Comparison of ENCODE assay signal across 1 cellular context in genomic region chr1:25549273-25550154, GRCh38.
TF ChIP-seq lines count a peak whose summit lies in the region.

No MANE protein-coding gene starts in this region.

TF ChIP-seq in HEK293, 187 proteins besides CTCF, POLR2A, EP300 and RAD21 (continued from another document and continues in another):
- TF ChIP-seq, protein P1, sequence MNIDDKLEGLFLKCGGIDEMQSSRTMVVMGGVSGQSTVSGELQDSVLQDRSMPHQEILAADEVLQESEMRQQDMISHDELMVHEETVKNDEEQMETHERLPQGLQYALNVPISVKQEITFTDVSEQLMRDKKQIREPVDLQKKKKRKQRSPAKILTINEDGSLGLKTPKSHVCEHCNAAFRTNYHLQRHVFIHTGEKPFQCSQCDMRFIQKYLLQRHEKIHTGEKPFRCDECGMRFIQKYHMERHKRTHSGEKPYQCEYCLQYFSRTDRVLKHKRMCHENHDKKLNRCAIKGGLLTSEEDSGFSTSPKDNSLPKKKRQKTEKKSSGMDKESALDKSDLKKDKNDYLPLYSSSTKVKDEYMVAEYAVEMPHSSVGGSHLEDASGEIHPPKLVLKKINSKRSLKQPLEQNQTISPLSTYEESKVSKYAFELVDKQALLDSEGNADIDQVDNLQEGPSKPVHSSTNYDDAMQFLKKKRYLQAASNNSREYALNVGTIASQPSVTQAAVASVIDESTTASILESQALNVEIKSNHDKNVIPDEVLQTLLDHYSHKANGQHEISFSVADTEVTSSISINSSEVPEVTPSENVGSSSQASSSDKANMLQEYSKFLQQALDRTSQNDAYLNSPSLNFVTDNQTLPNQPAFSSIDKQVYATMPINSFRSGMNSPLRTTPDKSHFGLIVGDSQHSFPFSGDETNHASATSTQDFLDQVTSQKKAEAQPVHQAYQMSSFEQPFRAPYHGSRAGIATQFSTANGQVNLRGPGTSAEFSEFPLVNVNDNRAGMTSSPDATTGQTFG (tag by site-specific recombination; IDR thresholded peaks at IDR 0.05; ENCODE audit: borderline replicate concordance), result no peak
- TF ChIP-seq IKZF3 (tag by site-specific recombination; IDR thresholded peaks at IDR 0.05), result no peak
- no peak for TF ChIP-seq INSM2 (tag by site-specific recombination; IDR thresholded peaks at IDR 0.05)
- no peak for TF ChIP-seq REST (tag by site-specific recombination; IDR thresholded peaks at IDR 0.05)
- peak; percentile 24; the same call in 1 of the 2 replicates for TF ChIP-seq ZNF76 (tag by site-specific recombination; IDR thresholded peaks at IDR 0.05; ENCODE audit: borderline replicate concordance, low read depth)
- TF ChIP-seq ZNF366 (tag by site-specific recombination; conservative IDR thresholded peaks at IDR 0.05), result peak; percentile 75
- TF ChIP-seq, protein P2, sequence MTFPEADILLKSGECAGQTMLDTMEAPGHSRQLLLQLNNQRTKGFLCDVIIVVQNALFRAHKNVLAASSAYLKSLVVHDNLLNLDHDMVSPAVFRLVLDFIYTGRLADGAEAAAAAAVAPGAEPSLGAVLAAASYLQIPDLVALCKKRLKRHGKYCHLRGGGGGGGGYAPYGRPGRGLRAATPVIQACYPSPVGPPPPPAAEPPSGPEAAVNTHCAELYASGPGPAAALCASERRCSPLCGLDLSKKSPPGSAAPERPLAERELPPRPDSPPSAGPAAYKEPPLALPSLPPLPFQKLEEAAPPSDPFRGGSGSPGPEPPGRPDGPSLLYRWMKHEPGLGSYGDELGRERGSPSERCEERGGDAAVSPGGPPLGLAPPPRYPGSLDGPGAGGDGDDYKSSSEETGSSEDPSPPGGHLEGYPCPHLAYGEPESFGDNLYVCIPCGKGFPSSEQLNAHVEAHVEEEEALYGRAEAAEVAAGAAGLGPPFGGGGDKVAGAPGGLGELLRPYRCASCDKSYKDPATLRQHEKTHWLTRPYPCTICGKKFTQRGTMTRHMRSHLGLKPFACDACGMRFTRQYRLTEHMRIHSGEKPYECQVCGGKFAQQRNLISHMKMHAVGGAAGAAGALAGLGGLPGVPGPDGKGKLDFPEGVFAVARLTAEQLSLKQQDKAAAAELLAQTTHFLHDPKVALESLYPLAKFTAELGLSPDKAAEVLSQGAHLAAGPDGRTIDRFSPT (tag by site-specific recombination; IDR thresholded peaks at IDR 0.05), result no peak
- peak; percentile 97 for TF ChIP-seq KLF10 (tag by site-specific recombination; IDR thresholded peaks at IDR 0.05)
- TF ChIP-seq ZNF558 (tag by site-specific recombination; IDR thresholded peaks at IDR 0.05), result no peak
- TF ChIP-seq ZNF473 (tag by site-specific recombination; IDR thresholded peaks at IDR 0.05), result no peak
- no peak for TF ChIP-seq ZNF211 (tag by site-specific recombination; IDR thresholded peaks at IDR 0.05; ENCODE audit: low read depth)
- no peak for TF ChIP-seq YY1 (tag by site-specific recombination; IDR thresholded peaks at IDR 0.05)
- TF ChIP-seq BCL6B (tag by site-specific recombination; IDR thresholded peaks at IDR 0.05), result peak; percentile 62; the same call in 1 of the 2 replicates
- TF ChIP-seq ZNF548 (tag by site-specific recombination; IDR thresholded peaks at IDR 0.05), result no peak
- TF ChIP-seq ZNF416 (tag by site-specific recombination; IDR thresholded peaks at IDR 0.05), result no peak
- TF ChIP-seq, protein P3, sequence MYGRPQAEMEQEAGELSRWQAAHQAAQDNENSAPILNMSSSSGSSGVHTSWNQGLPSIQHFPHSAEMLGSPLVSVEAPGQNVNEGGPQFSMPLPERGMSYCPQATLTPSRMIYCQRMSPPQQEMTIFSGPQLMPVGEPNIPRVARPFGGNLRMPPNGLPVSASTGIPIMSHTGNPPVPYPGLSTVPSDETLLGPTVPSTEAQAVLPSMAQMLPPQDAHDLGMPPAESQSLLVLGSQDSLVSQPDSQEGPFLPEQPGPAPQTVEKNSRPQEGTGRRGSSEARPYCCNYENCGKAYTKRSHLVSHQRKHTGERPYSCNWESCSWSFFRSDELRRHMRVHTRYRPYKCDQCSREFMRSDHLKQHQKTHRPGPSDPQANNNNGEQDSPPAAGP (tag by site-specific recombination; IDR thresholded peaks at IDR 0.05), result peak; percentile 74
- TF ChIP-seq KLF8 (tag by site-specific recombination; IDR thresholded peaks at IDR 0.05), result no peak
- no peak for TF ChIP-seq ZNF214 (tag by site-specific recombination; IDR thresholded peaks at IDR 0.05; ENCODE audit: borderline replicate concordance)
- TF ChIP-seq ZBTB1 (tag by site-specific recombination; IDR thresholded peaks at IDR 0.05), result no peak
- no peak for TF ChIP-seq ZNF302 (tag by site-specific recombination; IDR thresholded peaks at IDR 0.05; ENCODE audit: low read depth)
- TF ChIP-seq ZNF341 (tag by site-specific recombination; IDR thresholded peaks at IDR 0.05; ENCODE audit: low read depth), result no peak
- no peak for TF ChIP-seq ZNF549 (tag by site-specific recombination; IDR thresholded peaks at IDR 0.05)
- TF ChIP-seq ZNF785 (tag by site-specific recombination; IDR thresholded peaks at IDR 0.05), result no peak
- TF ChIP-seq, protein P4, sequence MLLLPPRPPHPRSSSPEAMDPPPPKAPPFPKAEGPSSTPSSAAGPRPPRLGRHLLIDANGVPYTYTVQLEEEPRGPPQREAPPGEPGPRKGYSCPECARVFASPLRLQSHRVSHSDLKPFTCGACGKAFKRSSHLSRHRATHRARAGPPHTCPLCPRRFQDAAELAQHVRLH (tag by site-specific recombination; IDR thresholded peaks at IDR 0.05), result no peak
- TF ChIP-seq ZXDB (tag by site-specific recombination; IDR thresholded peaks at IDR 0.05), result no peak
- TF ChIP-seq, protein P5, sequence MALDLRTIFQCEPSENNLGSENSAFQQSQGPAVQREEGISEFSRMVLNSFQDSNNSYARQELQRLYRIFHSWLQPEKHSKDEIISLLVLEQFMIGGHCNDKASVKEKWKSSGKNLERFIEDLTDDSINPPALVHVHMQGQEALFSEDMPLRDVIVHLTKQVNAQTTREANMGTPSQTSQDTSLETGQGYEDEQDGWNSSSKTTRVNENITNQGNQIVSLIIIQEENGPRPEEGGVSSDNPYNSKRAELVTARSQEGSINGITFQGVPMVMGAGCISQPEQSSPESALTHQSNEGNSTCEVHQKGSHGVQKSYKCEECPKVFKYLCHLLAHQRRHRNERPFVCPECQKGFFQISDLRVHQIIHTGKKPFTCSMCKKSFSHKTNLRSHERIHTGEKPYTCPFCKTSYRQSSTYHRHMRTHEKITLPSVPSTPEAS (tag by site-specific recombination; IDR thresholded peaks at IDR 0.05), result no peak
- peak; percentile 63; the same call in 1 of the 2 replicates for TF ChIP-seq ZNF394 (tag by site-specific recombination; IDR thresholded peaks at IDR 0.05; ENCODE audit: borderline replicate concordance)
- no peak for TF ChIP-seq ZNF2 (tag by site-specific recombination; IDR thresholded peaks at IDR 0.05)
- TF ChIP-seq ZNF660 (tag by site-specific recombination; IDR thresholded peaks at IDR 0.05), result no peak
- TF ChIP-seq ZSCAN23 (tag by site-specific recombination; IDR thresholded peaks at IDR 0.05), result no peak
- TF ChIP-seq GLI4 (tag by site-specific recombination; IDR thresholded peaks at IDR 0.05), result no peak
- TF ChIP-seq ZNF677 (tag by site-specific recombination; IDR thresholded peaks at IDR 0.05), result no peak
- no peak for TF ChIP-seq ZBTB49 (tag by site-specific recombination; IDR thresholded peaks at IDR 0.05; ENCODE audit: low read depth)
- TF ChIP-seq ZNF202 (tag by site-specific recombination; IDR thresholded peaks at IDR 0.05; ENCODE audit: borderline replicate concordance), result no peak
- TF ChIP-seq, protein P6, sequence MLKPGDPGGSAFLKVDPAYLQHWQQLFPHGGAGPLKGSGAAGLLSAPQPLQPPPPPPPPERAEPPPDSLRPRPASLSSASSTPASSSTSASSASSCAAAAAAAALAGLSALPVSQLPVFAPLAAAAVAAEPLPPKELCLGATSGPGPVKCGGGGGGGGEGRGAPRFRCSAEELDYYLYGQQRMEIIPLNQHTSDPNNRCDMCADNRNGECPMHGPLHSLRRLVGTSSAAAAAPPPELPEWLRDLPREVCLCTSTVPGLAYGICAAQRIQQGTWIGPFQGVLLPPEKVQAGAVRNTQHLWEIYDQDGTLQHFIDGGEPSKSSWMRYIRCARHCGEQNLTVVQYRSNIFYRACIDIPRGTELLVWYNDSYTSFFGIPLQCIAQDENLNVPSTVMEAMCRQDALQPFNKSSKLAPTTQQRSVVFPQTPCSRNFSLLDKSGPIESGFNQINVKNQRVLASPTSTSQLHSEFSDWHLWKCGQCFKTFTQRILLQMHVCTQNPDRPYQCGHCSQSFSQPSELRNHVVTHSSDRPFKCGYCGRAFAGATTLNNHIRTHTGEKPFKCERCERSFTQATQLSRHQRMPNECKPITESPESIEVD (tag by site-specific recombination; IDR thresholded peaks at IDR 0.05), result no peak
- TF ChIP-seq ZNF121 (tag by site-specific recombination; IDR thresholded peaks at IDR 0.05), result no peak
- peak; percentile 43; the same call in 1 of the 2 replicates for TF ChIP-seq OSR2 (tag by site-specific recombination; IDR thresholded peaks at IDR 0.05)
- TF ChIP-seq ZNF704 (tag by site-specific recombination; IDR thresholded peaks at IDR 0.05), result no peak
- no peak for TF ChIP-seq ZSCAN18 (tag by site-specific recombination; IDR thresholded peaks at IDR 0.05)
- no peak for TF ChIP-seq ZNF248 (tag by site-specific recombination; IDR thresholded peaks at IDR 0.05)
